In genomic region chr2:203782262-203782976, GRCh38 we compare ENCODE assay signal across 8 cellular contexts.
DNase-seq lines count a peak whose midpoint lies in the region; TF ChIP-seq lines count a peak whose summit lies in the region.

No MANE protein-coding gene starts in this region.

- peak; percentile 30 for DNase-seq in G401 (ENCODE audit: low spot score)
- DNase-seq in HFF-Myc (ENCODE audit: extremely low read depth, low read depth), result peak; percentile 88
- peak; percentile 71 for DNase-seq in NCI-H460 (ENCODE audit: extremely low read depth, low read depth)
- DNase-seq in activated CD4-positive, alpha-beta T cell treated with anti-CD3 and anti-CD28 coated beads, Interleukin-2, amount 50 U/mL, for 48 hours, result peak; percentile 64 to 72
- peak; percentile 85 for DNase-seq in endodermal cell
- DNase-seq in mucosa of gallbladder (ENCODE audit: low spot score), result peak; percentile 45
- peak; percentile 17 to 69 (median 36) for DNase-seq in stimulated activated naive CD4-positive, alpha-beta T cell (lab: John Stamatoyannopoulos, UW)
- DNase-seq in NCI-H187 (lab: John Stamatoyannopoulos, UW), result no peak

- H3K27ac ChIP-seq in endodermal cell (ENCODE audit: low read depth, low read length), result no peak overlapping the region

- TF ChIP-seq CTCF in HFF-Myc (IDR thresholded peaks at IDR 0.05; ENCODE audit: low read depth, low read length, missing control alignments), result peak; percentile 87
- peak; percentile 87 for TF ChIP-seq CTCF in endodermal cell (conservative IDR thresholded peaks at IDR 0.05)

- H3K27me3 ChIP-seq in endodermal cell (ENCODE audit: control insufficient read depth, insufficient read depth, low read length, poor library complexity, severe bottlenecking), result no peaks in the 10 kb centered on the region

- no peak overlapping the region for H3K4me3 Mint-ChIP-seq in endodermal cell

- H3K4me3 ChIP-seq in HFF-Myc (replicated peaks; ENCODE audit: low read depth, low read length) (no peak overlapping the region), endodermal cell (ENCODE audit: low read length) (no peak overlapping the region)

- peaks cover 6% of the 10 kb centered on the region for H3K9me3 Mint-ChIP-seq in endodermal cell

- H3K27me3 Mint-ChIP-seq in endodermal cell (ENCODE audit: insufficient read depth), result no peaks in the 10 kb centered on the region

- H3K4me1 Mint-ChIP-seq in endodermal cell, result no peaks in the 10 kb centered on the region

- no peak overlapping the region for H3K9ac ChIP-seq in endodermal cell (ENCODE audit: extremely low read depth, low read length, poor library complexity, severe bottlenecking)

- 46 to 51% methylated on average over 3 to 5 of the region's 5 CpGs for WGBS in endodermal cell (ENCODE audit: insufficient coverage in 1 of 2, insufficient read length in 1 of 2), 2 experiments

- no peaks in the 10 kb centered on the region for H3K9me3 ChIP-seq in endodermal cell (ENCODE audit: control insufficient read depth, low read length)

- peaks cover 2% of the 10 kb centered on the region for H3K36me3 Mint-ChIP-seq in endodermal cell (ENCODE audit: low read depth)

- no peak overlapping the region for H3K27ac Mint-ChIP-seq in endodermal cell

- in situ Hi-C loops in G401 (cut with HindIII; ENCODE audit: low sequenced_read_pairs), result no loop called here

- H3K4me1 ChIP-seq in endodermal cell (ENCODE audit: control insufficient read depth, insufficient read depth, low read length), result no peaks in the 10 kb centered on the region

- H3K36me3 ChIP-seq in endodermal cell (ENCODE audit: control insufficient read depth, insufficient read depth, low read length), result no peaks in the 10 kb centered on the region

Comparison
In these comparisons a context has a peak if more than half of its experiments do, and no peak if none do; other contexts are left out.
1. DNase-seq: peak in G401 (single experiment), HFF-Myc (single experiment), NCI-H460 (single experiment), activated CD4-positive, alpha-beta T cell treated with anti-CD3 and anti-CD28 coated beads, Interleukin-2, amount 50 U/mL, for 48 hours (2 of 2), endodermal cell (single experiment), mucosa of gallbladder (single experiment) and stimulated activated naive CD4-positive, alpha-beta T cell (6 of 6); none in NCI-H187 (0 of 2).